In the genomic region with DNA sequence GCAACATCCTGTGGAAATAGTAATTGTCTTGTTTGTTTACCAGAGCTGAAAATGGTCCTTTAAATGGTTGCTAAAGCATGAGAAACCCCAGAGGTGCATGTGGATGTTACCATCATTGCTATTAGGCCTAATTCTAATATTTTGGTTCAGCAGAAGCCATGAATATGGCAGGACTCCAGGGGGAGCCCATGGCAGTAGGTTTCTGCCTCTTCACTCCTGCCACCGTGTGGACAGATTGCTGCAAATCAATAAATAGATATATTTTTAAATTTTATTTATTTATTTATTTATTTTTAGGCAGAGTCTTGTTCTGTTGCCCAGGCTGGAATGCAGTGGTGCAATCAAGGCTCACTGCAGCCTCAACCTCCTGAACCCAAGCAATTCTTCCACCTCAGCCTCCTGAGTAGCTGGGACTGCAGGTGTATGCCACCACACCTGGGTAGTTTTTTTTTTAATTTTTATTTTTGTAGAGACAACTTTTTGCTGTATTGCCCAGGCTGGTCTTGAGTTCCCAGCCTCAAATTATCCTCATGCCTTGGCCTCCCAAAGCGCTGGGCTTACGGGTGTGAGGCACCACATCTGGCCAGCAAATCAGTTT, we compare ENCODE assay signal across 9 cellular contexts. TPM values are rescaled to one million over a fixed set of nuclear protein-coding genes. Genes with fewer than 3 reads are reported as not detected.
DNase-seq lines count a peak whose midpoint lies in the region; ATAC-seq and TF ChIP-seq lines count a peak whose summit lies in the region.
"Had no signal": no experiment of that assay in that cellular context is flagged by ENCODE, and none has a peak within 500 bp of the region (broad histone marks: within the 10 kb centered on the region; RNA-seq: fewer than 3 reads in every experiment).

No MANE protein-coding gene starts in this region.

- no peaks in the 10 kb centered on the region for H3K9me3 ChIP-seq in Panc1 (ENCODE audit: control insufficient read depth, insufficient read depth, low read depth, low read length)

- intact Hi-C loops in Panc1 (cut with micrococcal nuclease; ENCODE audit: unreplicated experiment) = loop anchor here (5.0 to 10.0 kb wide), 3 partner anchors 150 to 473 kb away; no protein-coding TSS in a partner anchor

- CTCF ChIA-PET in AG04449 (lab: Yijun Ruan, JAX) = interaction anchor here (0.5 to 7.1 kb wide), 17 partner anchors 10 to 697 kb away, joined by 3 to 78 read pairs (median 5); no protein-coding TSS in a partner anchor
- CTCF ChIA-PET in Panc1 (lab: Charles Lee) = interaction anchor here (0.7 kb wide), 2 partner anchors 150 to 390 kb away, joined by 3 to 7 read pairs; no protein-coding TSS in a partner anchor

- H3K4me3 ChIP-seq in AG04449 (ENCODE audit: low read depth, low read length) (no peak overlapping the region), Panc1 (ENCODE audit: low read depth in 2 of 2, low read length in 2 of 2) (no peak overlapping the region)

- H3K9me3 Mint-ChIP-seq in activated T-helper 17 cell treated with anti-CD3 and anti-CD28 coated beads, Interleukin-2, amount 50 U/mL, for 72 hours = no peaks in the 10 kb centered on the region

- no peak for ATAC-seq in Panc1
- no peak for ATAC-seq in activated T-helper 17 cell treated with anti-CD3 and anti-CD28 coated beads, Interleukin-2, amount 50 U/mL, for 72 hours (replicated peaks)

- BruUV-seq in Panc1 (replicated peaks; lab: Mats Ljungman, UMichigan) = no TSS peak

- TF ChIP-seq CTCF in AG04449 (IDR thresholded peaks at IDR 0.05; ENCODE audit: insufficient read depth, low read length, missing control alignments) (peak; percentile 68), GM12872 (IDR thresholded peaks at IDR 0.05; ENCODE audit: insufficient read depth, low read depth, low read length) (peak; percentile 68), Panc1 (IDR thresholded peaks at IDR 0.05) (peak; percentile 79)

- DNase-seq in AG04449 (ENCODE audit: low read depth, low spot score) (peak; percentile 17), HuH-7.5 (ENCODE audit: low spot score) (peak; percentile 19), Panc1 (ENCODE audit: low read depth, low spot score) (peak; percentile 42), amniotic stem cell (lab: John Stamatoyannopoulos, UW) (peak; percentile 68), hypothalamus (lab: John Stamatoyannopoulos, UW) (peak in 32 of 51 donors; percentile 3 to 65 (median 30))
- DNase-seq in stimulated activated CD4-positive, alpha-beta T cell treated with anti-CD3 and anti-CD28 coated beads, Interleukin-1b, Interleukin-23, amount 100 ng/mL, for 48 hours = peak; percentile 32

- no peak overlapping the region for H3K27ac ChIP-seq in Panc1 (ENCODE audit: low read length)

- POLR2A ChIA-PET in AG04449 (lab: Yijun Ruan, JAX) (interaction anchor here (0.7 kb wide), 1 partner anchor 716 kb away, joined by 3 read pairs; the partner anchor contains the start of gene YPEL5), Panc1 (lab: Charles Lee) (no interaction called here)

- no peaks in the 10 kb centered on the region for H3K4me1 ChIP-seq in Panc1 (ENCODE audit: control insufficient read depth, insufficient read depth, low read length)

- no peak overlapping the region for H3K27ac Mint-ChIP-seq in activated T-helper 17 cell treated with anti-CD3 and anti-CD28 coated beads, Interleukin-2, amount 50 U/mL, for 72 hours

- no peaks in the 10 kb centered on the region for H3K36me3 Mint-ChIP-seq in activated T-helper 17 cell treated with anti-CD3 and anti-CD28 coated beads, Interleukin-2, amount 50 U/mL, for 72 hours (ENCODE audit: low read depth)

- in situ Hi-C loops in Panc1 (cut with HindIII; ENCODE audit: low pct_unique_long_range_greater_than_20kb, low sequenced_read_pairs) = no loop called here

- peaks cover 11% of the 10 kb centered on the region for H3K27me3 Mint-ChIP-seq in activated T-helper 17 cell treated with anti-CD3 and anti-CD28 coated beads, Interleukin-2, amount 50 U/mL, for 72 hours

- peaks cover 4% of the 10 kb centered on the region for H3K4me1 Mint-ChIP-seq in activated T-helper 17 cell treated with anti-CD3 and anti-CD28 coated beads, Interleukin-2, amount 50 U/mL, for 72 hours

- H3K36me3 ChIP-seq in Panc1 (ENCODE audit: control insufficient read depth, insufficient read depth, low read length) = no peaks in the 10 kb centered on the region

- H3K4me3 Mint-ChIP-seq in activated T-helper 17 cell treated with anti-CD3 and anti-CD28 coated beads, Interleukin-2, amount 50 U/mL, for 72 hours = no peak overlapping the region

- no peaks in the 10 kb centered on the region for H3K27me3 ChIP-seq in Panc1 (ENCODE audit: control insufficient read depth, insufficient read depth, low read length)

RNA-seq across cellular contexts. Expression of gene CAPN13, which starts 54.9 kb away (rescaled TPM):
- not detected for total RNA-seq in Panc1 (2021; ENCODE audit: unreplicated experiment)
- not detected for polyA plus RNA-seq in Panc1 (2012; ENCODE audit: insufficient read length)
- not detected for total RNA-seq in activated T-helper 17 cell treated with anti-CD3 and anti-CD28 coated beads, Interleukin-2, amount 50 U/mL, for 72 hours
- total RNA-seq: skeletal muscle tissue had no signal

Comparison
In these comparisons a context has a peak if more than half of its experiments do, and no peak if none do; other contexts are left out.
1. DNase-seq: peak in every context shown above with its lines; median percentile 68 in amniotic stem cell; 42 in Panc1; 32 in stimulated activated CD4-positive, alpha-beta T cell treated with anti-CD3 and anti-CD28 coated beads, Interleukin-1b, Interleukin-23, amount 100 ng/mL, for 48 hours; 30 in hypothalamus; 19 in HuH-7.5; 17 in AG04449.